In the genomic region with DNA sequence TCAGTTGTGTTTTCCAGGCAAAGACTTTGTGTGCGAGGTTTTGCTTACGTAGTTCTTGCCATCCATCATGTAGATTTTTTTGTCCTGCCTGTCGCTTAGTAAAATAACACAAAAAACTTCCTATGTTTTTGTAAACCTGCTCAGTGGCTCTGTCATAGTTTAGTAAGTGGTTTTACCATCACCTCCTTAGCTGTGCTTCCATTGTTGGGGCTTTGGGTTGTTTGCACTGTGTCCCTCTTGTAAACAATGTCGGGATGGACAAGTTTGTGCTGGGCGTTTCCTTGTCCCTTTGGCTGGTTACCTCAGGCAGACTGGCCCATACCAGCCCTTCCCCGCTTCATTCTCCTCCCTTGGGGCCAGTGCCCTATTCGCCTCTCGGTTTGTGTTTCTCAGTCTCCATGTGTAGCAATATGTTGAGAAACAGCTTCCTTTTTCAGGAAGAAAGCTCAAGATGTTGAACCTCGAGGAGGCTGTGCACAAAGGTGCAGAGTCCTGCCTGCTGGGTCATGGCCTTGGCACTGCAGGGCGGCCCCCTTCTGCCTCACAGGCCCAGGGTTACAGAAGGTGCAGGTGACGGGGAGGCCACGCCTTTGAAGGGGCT, we compare ENCODE assay signal across 9 cellular contexts.
DNase-seq lines count a peak whose midpoint lies in the region; ATAC-seq and TF ChIP-seq lines count a peak whose summit lies in the region.
"Had no signal": no experiment of that assay in that cellular context is flagged by ENCODE, and none has a peak within 500 bp of the region (broad histone marks: within the 10 kb centered on the region; RNA-seq: fewer than 3 reads in every experiment).

No MANE protein-coding gene starts in this region.

- H3K27me3 Mint-ChIP-seq in IgD-negative memory B cell, result no peaks in the 10 kb centered on the region
- no peaks in the 10 kb centered on the region for H3K27me3 Mint-ChIP-seq in nephron (ENCODE audit: low read depth)

- peak overlapping the region; percentile 7 to 75 (median 27) for H3K27ac Mint-ChIP-seq in IgD-negative memory B cell
- peak overlapping the region; percentile 20 to 62 (median 57) for H3K27ac Mint-ChIP-seq in nephron
- H3K27ac Mint-ChIP-seq: neural progenitor cell had no signal

- H3K36me3 Mint-ChIP-seq in IgD-negative memory B cell, result peaks cover 2% of the 10 kb centered on the region
- no peaks in the 10 kb centered on the region for H3K36me3 Mint-ChIP-seq in nephron (ENCODE audit: low read depth)
- H3K36me3 Mint-ChIP-seq: neural progenitor cell had no signal

- no peak for TF ChIP-seq CTCF in cardiac fibroblast (IDR thresholded peaks at IDR 0.05; ENCODE audit: low read depth, low read length)
- TF ChIP-seq CTCF in nephron (IDR thresholded peaks at IDR 0.05; ENCODE audit: unreplicated experiment in 3 of 3), result no peak

- H3K4me3 Mint-ChIP-seq in IgD-negative memory B cell (no peak overlapping the region), nephron (no peak overlapping the region)
- H3K4me3 Mint-ChIP-seq: neural progenitor cell had no signal

- H3K9me3 Mint-ChIP-seq in IgD-negative memory B cell (no peaks in the 10 kb centered on the region), nephron (no peaks in the 10 kb centered on the region)
- H3K9me3 Mint-ChIP-seq: neural progenitor cell had no signal

- DNase-seq in GF-D8 (lab: John Stamatoyannopoulos, UW) (peak; percentile 82), cardiac fibroblast (ENCODE audit: low read depth in 2 of 2) (peak; percentile 55 to 58), NCI-H2196 treated with DMSO at 0.1 percent for 48 hours (lab: John Stamatoyannopoulos, UW; ENCODE audit: unreplicated experiment) (no peak)
- DNase-seq in activated naive CD4-positive, alpha-beta T cell (lab: John Stamatoyannopoulos, UW), result no peak

- H3K4me1 Mint-ChIP-seq in IgD-negative memory B cell (peaks cover 21 to 37% (median 36%) of the 10 kb centered on the region in 3 donors), nephron (peaks cover 46% of the 10 kb centered on the region)

- ATAC-seq in GM21723 (IDR thresholded peaks at IDR 0.05; ENCODE audit: unreplicated experiment) (no peak), GM18520 (IDR thresholded peaks at IDR 0.05; ENCODE audit: unreplicated experiment) (no peak)

- no peak overlapping the region for H3K4me3 ChIP-seq in cardiac fibroblast (replicated peaks in 1 of 2; ENCODE audit: low read depth in 2 of 2, low read length in 2 of 2)
- H3K4me3 ChIP-seq: neural progenitor cell had no signal

Comparison
In these comparisons a context has a peak if more than half of its experiments do, and no peak if none do; other contexts are left out.
1. DNase-seq: peak in GF-D8 (single experiment) and cardiac fibroblast (2 of 2); none in activated naive CD4-positive, alpha-beta T cell (0 of 4) and NCI-H2196 treated with DMSO at 0.1 percent for 48 hours (single experiment).